Comparison of ENCODE assay signal across 1 cellular context in the genomic region with DNA sequence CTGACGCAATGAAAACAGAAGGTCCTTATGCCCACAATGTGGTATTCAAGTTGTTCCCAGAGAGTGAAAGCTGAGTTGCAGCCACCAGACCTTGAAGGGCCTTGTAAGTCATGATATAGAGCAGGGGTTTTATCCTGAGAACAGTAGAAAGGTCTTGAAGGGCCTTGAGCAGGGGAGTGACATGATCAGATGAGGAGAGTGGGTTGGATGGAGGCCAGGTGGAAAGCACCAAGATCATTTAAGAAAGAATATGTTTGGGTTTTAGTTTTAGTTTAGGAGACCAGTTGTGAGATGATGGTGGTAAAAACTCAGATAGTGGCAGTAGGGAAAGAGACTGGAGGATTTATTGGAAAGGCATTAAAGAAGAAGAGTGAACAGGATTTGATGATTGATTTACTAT.
TF ChIP-seq lines count a peak whose summit lies in the region.

No MANE protein-coding gene starts in this region.

TF ChIP-seq in GM12878, 131 proteins besides CTCF, POLR2A, EP300 and RAD21:
- TF ChIP-seq, protein P1, sequence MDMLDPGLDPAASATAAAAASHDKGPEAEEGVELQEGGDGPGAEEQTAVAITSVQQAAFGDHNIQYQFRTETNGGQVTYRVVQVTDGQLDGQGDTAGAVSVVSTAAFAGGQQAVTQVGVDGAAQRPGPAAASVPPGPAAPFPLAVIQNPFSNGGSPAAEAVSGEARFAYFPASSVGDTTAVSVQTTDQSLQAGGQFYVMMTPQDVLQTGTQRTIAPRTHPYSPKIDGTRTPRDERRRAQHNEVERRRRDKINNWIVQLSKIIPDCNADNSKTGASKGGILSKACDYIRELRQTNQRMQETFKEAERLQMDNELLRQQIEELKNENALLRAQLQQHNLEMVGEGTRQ (IDR thresholded peaks at IDR 0.05; ENCODE audit: borderline replicate concordance, low read depth, low read length) = no peak
- no peak for TF ChIP-seq SMC3 (IDR thresholded peaks at IDR 0.05; ENCODE audit: borderline replicate concordance, low read length)
- no peak for TF ChIP-seq EGR1 (IDR thresholded peaks at IDR 0.05; ENCODE audit: borderline replicate concordance in 1 of 2, low read depth in 2 of 2, low read length in 2 of 2)
- TF ChIP-seq, protein P2, sequence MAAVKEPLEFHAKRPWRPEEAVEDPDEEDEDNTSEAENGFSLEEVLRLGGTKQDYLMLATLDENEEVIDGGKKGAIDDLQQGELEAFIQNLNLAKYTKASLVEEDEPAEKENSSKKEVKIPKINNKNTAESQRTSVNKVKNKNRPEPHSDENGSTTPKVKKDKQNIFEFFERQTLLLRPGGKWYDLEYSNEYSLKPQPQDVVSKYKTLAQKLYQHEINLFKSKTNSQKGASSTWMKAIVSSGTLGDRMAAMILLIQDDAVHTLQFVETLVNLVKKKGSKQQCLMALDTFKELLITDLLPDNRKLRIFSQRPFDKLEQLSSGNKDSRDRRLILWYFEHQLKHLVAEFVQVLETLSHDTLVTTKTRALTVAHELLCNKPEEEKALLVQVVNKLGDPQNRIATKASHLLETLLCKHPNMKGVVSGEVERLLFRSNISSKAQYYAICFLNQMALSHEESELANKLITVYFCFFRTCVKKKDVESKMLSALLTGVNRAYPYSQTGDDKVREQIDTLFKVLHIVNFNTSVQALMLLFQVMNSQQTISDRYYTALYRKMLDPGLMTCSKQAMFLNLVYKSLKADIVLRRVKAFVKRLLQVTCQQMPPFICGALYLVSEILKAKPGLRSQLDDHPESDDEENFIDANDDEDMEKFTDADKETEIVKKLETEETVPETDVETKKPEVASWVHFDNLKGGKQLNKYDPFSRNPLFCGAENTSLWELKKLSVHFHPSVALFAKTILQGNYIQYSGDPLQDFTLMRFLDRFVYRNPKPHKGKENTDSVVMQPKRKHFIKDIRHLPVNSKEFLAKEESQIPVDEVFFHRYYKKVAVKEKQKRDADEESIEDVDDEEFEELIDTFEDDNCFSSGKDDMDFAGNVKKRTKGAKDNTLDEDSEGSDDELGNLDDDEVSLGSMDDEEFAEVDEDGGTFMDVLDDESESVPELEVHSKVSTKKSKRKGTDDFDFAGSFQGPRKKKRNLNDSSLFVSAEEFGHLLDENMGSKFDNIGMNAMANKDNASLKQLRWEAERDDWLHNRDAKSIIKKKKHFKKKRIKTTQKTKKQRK (IDR thresholded peaks at IDR 0.05; ENCODE audit: low read depth, low read length) = no peak
TF ChIP-seq in GM12878: peak in this region for 0.
